In genomic region chr16:8628981-8629725, GRCh38 we compare ENCODE assay signal across 24 cellular contexts. TPM values are rescaled to one million over a fixed set of nuclear protein-coding genes. Genes with fewer than 3 reads are reported as not detected.
DNase-seq lines count a peak whose midpoint lies in the region; ATAC-seq, FAIRE-seq and TF ChIP-seq lines count a peak whose summit lies in the region.
"Had no signal": no experiment of that assay in that cellular context is flagged by ENCODE, and none has a peak within 500 bp of the region (broad histone marks: within the 10 kb centered on the region; RNA-seq: fewer than 3 reads in every experiment).

No MANE protein-coding gene starts in this region.

- POLR2A ChIA-PET in A549 (lab: Yijun Ruan, JAX): no interaction called here

- 95% methylated on average over 16 of the region's 16 CpGs for WGBS in A549 (ENCODE audit: missing lambda C conversion rate)

- TF ChIP-seq POLR2A in A549 (IDR thresholded peaks at IDR 0.05; ENCODE audit: low read length): no peak

- H3K36me3 Mint-ChIP-seq in CD14-positive monocyte: peaks cover 69 to 82% of the 10 kb centered on the region in 2 donors
- H3K36me3 Mint-ChIP-seq in dendritic cell treated with granulocyte-macrophage colony-stimulating factor and Interleukin-4, amounts not matched to agents 40 ng/mL and 50 ng/mL, for 4 days (ENCODE audit: low read depth): peaks cover 98% of the 10 kb centered on the region

- no peak for ATAC-seq in A549
- ATAC-seq: GM23338, Right ventricle myocardium inferior had no signal

- TF ChIP-seq RAD21 in A549 (conservative IDR thresholded peaks at IDR 0.05 in 1 of 2, IDR thresholded peaks at IDR 0.05 in 1 of 2): no peak

- peak overlapping the region; percentile 89 to 100 (median 100) for H3K27ac Mint-ChIP-seq in CD14-positive monocyte
- H3K27ac Mint-ChIP-seq in dendritic cell treated with granulocyte-macrophage colony-stimulating factor and Interleukin-4, amounts not matched to agents 40 ng/mL and 50 ng/mL, for 4 days: peak overlapping the region; percentile 96
- H3K27ac Mint-ChIP-seq: GM23338 had no signal

- DNase-seq in A549 (ENCODE audit: low read depth in 1 of 2, low spot score in 1 of 2): no peak
- no peak for DNase-seq in CD14-positive monocyte (ENCODE audit: low spot score)
- DNase-seq in posterior vena cava (ENCODE audit: low spot score): peak; percentile 68
- no peak for DNase-seq in foreskin fibroblast
- no peak for DNase-seq in HuH-7.5 (ENCODE audit: low spot score)
- no peak for DNase-seq in GM10266 (ENCODE audit: extremely low spot score)
- DNase-seq: Caco-2; CD4-positive, alpha-beta memory T cell; DND-41; HCEC 1CT; MG63; NCI-H1417; NCI-H187; NCI-H446; NCI-H526 treated with DMSO at 0.1 percent for 48 hours; OCI-M1 had no signal

- intact Hi-C loops in CD14-positive monocyte (cut with micrococcal nuclease) (no loop called here), posterior vena cava (cut with DNase I) (no loop called here)
- intact Hi-C loops in dendritic cell treated with granulocyte-macrophage colony-stimulating factor and Interleukin-4, amounts not matched to agents 40 ng/mL and 50 ng/mL, for 4 days (cut with micrococcal nuclease): no loop called here

- no peak for TF ChIP-seq EP300 in A549 (IDR thresholded peaks at IDR 0.05)

- H3K4me1 ChIP-seq in A549: no peaks in the 10 kb centered on the region
- H3K4me1 ChIP-seq: Caco-2, SJSA1 had no signal

- H3K4me3 Mint-ChIP-seq in CD14-positive monocyte: no peak overlapping the region
- H3K4me3 Mint-ChIP-seq in dendritic cell treated with granulocyte-macrophage colony-stimulating factor and Interleukin-4, amounts not matched to agents 40 ng/mL and 50 ng/mL, for 4 days: no peak overlapping the region
- H3K4me3 Mint-ChIP-seq: CD4-positive, alpha-beta memory T cell; GM23338 had no signal

- H3K4me3 ChIP-seq in A549: no peak overlapping the region
- no peak overlapping the region for H3K4me3 ChIP-seq in foreskin fibroblast (ENCODE audit: low read depth in 1 of 2, low read length in 2 of 2)
- H3K4me3 ChIP-seq: GM23338, MG63, SJSA1 had no signal

- no peak for TF ChIP-seq CTCF in A549 (IDR thresholded peaks at IDR 0.05)
- TF ChIP-seq CTCF in CD14-positive monocyte (IDR thresholded peaks at IDR 0.05): no peak
- no peak for TF ChIP-seq CTCF in foreskin fibroblast (IDR thresholded peaks at IDR 0.05; ENCODE audit: low read depth, low read length)
- no peak for TF ChIP-seq CTCF in GM10266 (IDR thresholded peaks at IDR 0.05; ENCODE audit: control insufficient read depth, insufficient read depth, low read depth, missing control alignments)

- H3K9me3 Mint-ChIP-seq in CD14-positive monocyte: peaks cover 0 to 5% (median 0%) of the 10 kb centered on the region in 7 donors
- no peaks in the 10 kb centered on the region for H3K9me3 Mint-ChIP-seq in dendritic cell treated with granulocyte-macrophage colony-stimulating factor and Interleukin-4, amounts not matched to agents 40 ng/mL and 50 ng/mL, for 4 days
- H3K9me3 Mint-ChIP-seq: CD4-positive, alpha-beta memory T cell; GM23338 had no signal

- no peaks in the 10 kb centered on the region for H3K9me3 ChIP-seq in A549
- H3K9me3 ChIP-seq: Caco-2, MG63, SJSA1 had no signal

- FAIRE-seq in A549 (lab: Jason Lieb, UNC): no peak
- FAIRE-seq: GM12892 had no signal

- CTCF ChIA-PET in A549 (lab: Yijun Ruan, JAX): interaction anchor here (0.7 to 1.2 kb wide), 3 partner anchors 34 to 62 kb away, joined by 3 to 5 read pairs (median 3); no protein-coding TSS in a partner anchor

- no peaks in the 10 kb centered on the region for H3K27me3 Mint-ChIP-seq in CD14-positive monocyte (ENCODE audit: low read depth in 3 of 3)
- H3K27me3 Mint-ChIP-seq in dendritic cell treated with granulocyte-macrophage colony-stimulating factor and Interleukin-4, amounts not matched to agents 40 ng/mL and 50 ng/mL, for 4 days: no peaks in the 10 kb centered on the region
- H3K27me3 Mint-ChIP-seq: CD4-positive, alpha-beta memory T cell had no signal

- H3K4me2 ChIP-seq in A549: no peak overlapping the region
- H3K4me2 ChIP-seq: GM23338 had no signal

- peaks cover 40% of the 10 kb centered on the region for H3K4me1 Mint-ChIP-seq in CD14-positive monocyte
- H3K4me1 Mint-ChIP-seq in dendritic cell treated with granulocyte-macrophage colony-stimulating factor and Interleukin-4, amounts not matched to agents 40 ng/mL and 50 ng/mL, for 4 days (ENCODE audit: low read depth): peaks cover 68% of the 10 kb centered on the region
- H3K4me1 Mint-ChIP-seq: GM23338 had no signal

- H3K27ac ChIP-seq in A549: no peak overlapping the region
- H3K27ac ChIP-seq: SJSA1 had no signal

TF ChIP-seq in A549, 52 proteins besides CTCF, POLR2A, EP300 and RAD21:
- TF ChIP-seq ZFP36 (IDR thresholded peaks at IDR 0.05; ENCODE audit: borderline replicate concordance, partially characterized antibody) (peak; percentile 35), KDM5A (IDR thresholded peaks at IDR 0.05) (no peak)
TF ChIP-seq in A549: peak in this region for 1.

RNA-seq across cellular contexts. Expression of gene METTL22, which starts 7.7 kb away (rescaled TPM):
- polyA plus RNA-seq in A549 (2011; rRNA removed) (36.7 and 40.9 TPM in 2 replicates), A549 (2017; fragmentation: RNase III; extraction: RNeasy Plus Mini Kit Qiagen cat#74134 plus additional on column Dnase treatment) (18.6 to 22.8 TPM (median 21.0 TPM) in 3 replicates), CD14-positive monocyte (10 to 100 TPM; 36.0 to 44.0 TPM)
- 40.8 and 45.1 TPM in 2 replicates for polyA plus RNA-seq in A549 (2012; cell fraction: cytosol; rRNA removed)
- polyA plus RNA-seq in A549 (2012; cell fraction: nucleus; rRNA removed): 85.0 and 109 TPM in 2 replicates
- 65.2 and 70.4 TPM in 2 replicates for polyA minus RNA-seq in A549 (2011; rRNA and poly(A)+ RNA removed)
- 10 to 100 TPM; 27.4 to 30.7 TPM for total RNA-seq in posterior vena cava

RNA-seq across cellular contexts. Expression of gene TMEM114, which starts 38.8 kb away (rescaled TPM):
- polyA plus RNA-seq in A549 (2011; rRNA removed): not detected in 2 replicates
- polyA plus RNA-seq in A549 (2012; cell fraction: cytosol; rRNA removed): not detected in 2 replicates
- polyA plus RNA-seq in A549 (2012; cell fraction: nucleus; rRNA removed): not detected in 2 replicates
- polyA plus RNA-seq in A549 (2017; fragmentation: RNase III; extraction: RNeasy Plus Mini Kit Qiagen cat#74134 plus additional on column Dnase treatment): not detected in 3 replicates
- not detected in 2 replicates for polyA minus RNA-seq in A549 (2011; rRNA and poly(A)+ RNA removed)
- polyA plus RNA-seq in CD14-positive monocyte: not detected
- not detected for total RNA-seq in posterior vena cava
- total RNA-seq: Caco-2; CD4-positive, alpha-beta memory T cell; HT1080; LHCN-M2; Right ventricle myocardium inferior; SJSA1 had no signal
- polyA plus RNA-seq: BJ; CD4-positive, alpha-beta memory T cell had no signal

RNA-seq across cellular contexts. Expression of gene ABAT, which starts 45.3 kb away (rescaled TPM):
- polyA plus RNA-seq in A549 (2011; rRNA removed): 1.2 and 1.3 TPM in 2 replicates
- 0.16 and 0.27 TPM in 2 replicates for polyA plus RNA-seq in A549 (2012; cell fraction: cytosol; rRNA removed)
- polyA plus RNA-seq in A549 (2012; cell fraction: nucleus; rRNA removed): 0.58 and 0.69 TPM in 2 replicates
- polyA plus RNA-seq in A549 (2017; fragmentation: RNase III; extraction: RNeasy Plus Mini Kit Qiagen cat#74134 plus additional on column Dnase treatment): 0.60 to 0.68 TPM (median 0.66 TPM) in 3 replicates
- polyA minus RNA-seq in A549 (2011; rRNA and poly(A)+ RNA removed): 1.1 and 1.7 TPM in 2 replicates
- 1 to 10 TPM; 4.9 to 8.7 TPM for polyA plus RNA-seq in CD14-positive monocyte
- total RNA-seq in posterior vena cava: 1 to 10 TPM; 2.2 to 4.4 TPM
- total RNA-seq: HT1080 had no signal
